ENCODE assay signal across 13 cellular contexts in genomic region chr7:13908667-13909382, GRCh38.
DNase-seq lines count a peak whose midpoint lies in the region; ATAC-seq, FAIRE-seq and TF ChIP-seq lines count a peak whose summit lies in the region.
"Had no signal": no experiment of that assay in that cellular context is flagged by ENCODE, and none has a peak within 500 bp of the region (broad histone marks: within the 10 kb centered on the region; RNA-seq: fewer than 3 reads in every experiment).

No MANE protein-coding gene starts in this region.

- no peaks in the 10 kb centered on the region for H3K36me3 Mint-ChIP-seq in activated naive CD8-positive, alpha-beta T cell treated with anti-CD3 and anti-CD28 coated beads for 36 hours
- no peaks in the 10 kb centered on the region for H3K36me3 Mint-ChIP-seq in activated naive CD8-positive, alpha-beta T cell treated with anti-CD3 and anti-CD28 coated beads, Interleukin-2, amount 50 U/mL, for 24 hours (ENCODE audit: low read depth)
- H3K36me3 Mint-ChIP-seq in astrocyte (ENCODE audit: low read depth, unreplicated experiment) (no peaks in the 10 kb centered on the region), type B pancreatic cell (peaks cover 16% of the 10 kb centered on the region)

- no peaks in the 10 kb centered on the region for H3K79me2 ChIP-seq in astrocyte (ENCODE audit: insufficient read depth, low read length)

- FAIRE-seq in astrocyte (lab: Jason Lieb, UNC) (peak; percentile 56), urothelium cell line (lab: Jason Lieb, UNC) (no peak)

- H3K27ac Mint-ChIP-seq in activated naive CD8-positive, alpha-beta T cell treated with anti-CD3 and anti-CD28 coated beads for 36 hours = no peak overlapping the region
- H3K27ac Mint-ChIP-seq in activated naive CD8-positive, alpha-beta T cell treated with anti-CD3 and anti-CD28 coated beads, Interleukin-2, amount 50 U/mL, for 24 hours = no peak overlapping the region
- no peak overlapping the region for H3K27ac Mint-ChIP-seq in astrocyte (ENCODE audit: unreplicated experiment)
- peak overlapping the region; percentile 6 for H3K27ac Mint-ChIP-seq in type B pancreatic cell
- H3K27ac Mint-ChIP-seq: activated T-cell treated with anti-CD3 and anti-CD28 coated beads, Interleukin-2, amount 50 U/mL, for 24 hours had no signal

- H3K9me3 Mint-ChIP-seq in activated naive CD8-positive, alpha-beta T cell treated with anti-CD3 and anti-CD28 coated beads for 36 hours = no peaks in the 10 kb centered on the region
- no peaks in the 10 kb centered on the region for H3K9me3 Mint-ChIP-seq in activated naive CD8-positive, alpha-beta T cell treated with anti-CD3 and anti-CD28 coated beads, Interleukin-2, amount 50 U/mL, for 24 hours
- H3K9me3 Mint-ChIP-seq in astrocyte (ENCODE audit: unreplicated experiment) (peaks cover 2% of the 10 kb centered on the region), type B pancreatic cell (no peaks in the 10 kb centered on the region)
- H3K9me3 Mint-ChIP-seq: activated T-cell treated with anti-CD3 and anti-CD28 coated beads, Interleukin-2, amount 50 U/mL, for 24 hours had no signal

- no peak for ATAC-seq in activated naive CD8-positive, alpha-beta T cell treated with anti-CD3 and anti-CD28 coated beads, Interleukin-2, amount 50 U/mL, for 24 hours
- ATAC-seq in psoas muscle (no peak), GM18517 (IDR thresholded peaks at IDR 0.05; ENCODE audit: unreplicated experiment) (no peak)

- no peak overlapping the region for H3K4me2 ChIP-seq in astrocyte (ENCODE audit: low read length)

- no peaks in the 10 kb centered on the region for H4K20me1 ChIP-seq in astrocyte (ENCODE audit: insufficient read depth, low read length)

- H3K9ac ChIP-seq in astrocyte (ENCODE audit: low read length) = no peak overlapping the region

- H3K27ac ChIP-seq in astrocyte (ENCODE audit: low read depth, low read length) (no peak overlapping the region), psoas muscle (no peak overlapping the region)
- H3K27ac ChIP-seq: prostate gland had no signal

- peak; percentile 1 for DNase-seq in activated naive CD8-positive, alpha-beta T cell treated with anti-CD3 and anti-CD28 coated beads for 36 hours
- DNase-seq in activated naive CD8-positive, alpha-beta T cell treated with anti-CD3 and anti-CD28 coated beads, Interleukin-2, amount 50 U/mL, for 24 hours = no peak
- DNase-seq in NCI-H345 (lab: John Stamatoyannopoulos, UW) (peak; percentile 69), astrocyte (ENCODE audit: low read depth) (peak; percentile 10), type B pancreatic cell (ENCODE audit: extremely low spot score, unreplicated experiment) (no peak), psoas muscle (no peak), urothelium cell line (ENCODE audit: low spot score) (no peak)
- DNase-seq: activated T-cell treated with anti-CD3 and anti-CD28 coated beads, Interleukin-2, amount 50 U/mL, for 24 hours; BE2C; left colon; NCI-H1694 had no signal

- H3K9me3 ChIP-seq in astrocyte (ENCODE audit: insufficient read depth, low read depth, low read length) = no peaks in the 10 kb centered on the region
- no peaks in the 10 kb centered on the region for H3K9me3 ChIP-seq in psoas muscle
- H3K9me3 ChIP-seq: BE2C, prostate gland had no signal

- H3K4me3 ChIP-seq in astrocyte (ENCODE audit: insufficient read depth, low read depth, low read length) (no peak overlapping the region), psoas muscle (no peak overlapping the region)
- H3K4me3 ChIP-seq: prostate gland had no signal

- H3K4me1 ChIP-seq in astrocyte (ENCODE audit: insufficient read depth, low read length) (no peaks in the 10 kb centered on the region), psoas muscle (no peaks in the 10 kb centered on the region)
- H3K4me1 ChIP-seq: prostate gland had no signal

- H3K36me3 ChIP-seq in astrocyte (ENCODE audit: insufficient read depth, low read length) = no peaks in the 10 kb centered on the region
- H3K36me3 ChIP-seq in psoas muscle (ENCODE audit: insufficient read depth in 1 of 2, low read depth in 1 of 2) = no peaks in the 10 kb centered on the region
- H3K36me3 ChIP-seq: prostate gland had no signal

- H3K4me3 Mint-ChIP-seq in activated naive CD8-positive, alpha-beta T cell treated with anti-CD3 and anti-CD28 coated beads for 36 hours = no peak overlapping the region
- H3K4me3 Mint-ChIP-seq in activated naive CD8-positive, alpha-beta T cell treated with anti-CD3 and anti-CD28 coated beads, Interleukin-2, amount 50 U/mL, for 24 hours = no peak overlapping the region
- H3K4me3 Mint-ChIP-seq in astrocyte (ENCODE audit: unreplicated experiment) (no peak overlapping the region), type B pancreatic cell (no peak overlapping the region)
- H3K4me3 Mint-ChIP-seq: activated T-cell treated with anti-CD3 and anti-CD28 coated beads, Interleukin-2, amount 50 U/mL, for 24 hours had no signal

- WGBS in psoas muscle, 3 donors = 57 to 64% (median 59%) methylated on average over 8 of the region's 8 CpGs

- H3K27me3 ChIP-seq in astrocyte (ENCODE audit: insufficient read depth, low read length) = no peaks in the 10 kb centered on the region
- H3K27me3 ChIP-seq in psoas muscle (ENCODE audit: insufficient read depth in 3 of 3, low read length in 2 of 3) = no peaks in the 10 kb centered on the region
- H3K27me3 ChIP-seq: BE2C had no signal

- no peak overlapping the region for H2AFZ ChIP-seq in astrocyte (ENCODE audit: low read depth, low read length)

- intact Hi-C loops in psoas muscle (cut with DNase I) = no loop called here

- no peak for TF ChIP-seq CTCF in astrocyte (IDR thresholded peaks at IDR 0.05; ENCODE audit: insufficient read depth, low read depth, low read length)
- TF ChIP-seq CTCF in type B pancreatic cell (conservative IDR thresholded peaks at IDR 0.05) = no peak
- no peak for TF ChIP-seq CTCF in psoas muscle (IDR thresholded peaks at IDR 0.05)

- H3K4me1 Mint-ChIP-seq in activated naive CD8-positive, alpha-beta T cell treated with anti-CD3 and anti-CD28 coated beads for 36 hours = peaks cover 22% of the 10 kb centered on the region
- H3K4me1 Mint-ChIP-seq in activated naive CD8-positive, alpha-beta T cell treated with anti-CD3 and anti-CD28 coated beads, Interleukin-2, amount 50 U/mL, for 24 hours = peaks cover 32% of the 10 kb centered on the region
- H3K4me1 Mint-ChIP-seq in astrocyte (ENCODE audit: low read depth, unreplicated experiment) = peaks cover 12% of the 10 kb centered on the region
- H3K4me1 Mint-ChIP-seq in type B pancreatic cell (ENCODE audit: unreplicated experiment) = peaks cover 23% of the 10 kb centered on the region

- no peaks in the 10 kb centered on the region for H3K27me3 Mint-ChIP-seq in activated naive CD8-positive, alpha-beta T cell treated with anti-CD3 and anti-CD28 coated beads for 36 hours
- H3K27me3 Mint-ChIP-seq in activated naive CD8-positive, alpha-beta T cell treated with anti-CD3 and anti-CD28 coated beads, Interleukin-2, amount 50 U/mL, for 24 hours = no peaks in the 10 kb centered on the region
- H3K27me3 Mint-ChIP-seq in astrocyte (ENCODE audit: low read depth, unreplicated experiment) (no peaks in the 10 kb centered on the region), type B pancreatic cell (no peaks in the 10 kb centered on the region)
- H3K27me3 Mint-ChIP-seq: activated T-cell treated with anti-CD3 and anti-CD28 coated beads, Interleukin-2, amount 50 U/mL, for 24 hours had no signal

Comparison
In these comparisons a context has a peak if more than half of its experiments do, and no peak if none do; other contexts are left out.
1. DNase-seq: peak in activated naive CD8-positive, alpha-beta T cell treated with anti-CD3 and anti-CD28 coated beads for 36 hours (single experiment), NCI-H345 (single experiment) and astrocyte (single experiment); none in activated naive CD8-positive, alpha-beta T cell treated with anti-CD3 and anti-CD28 coated beads, Interleukin-2, amount 50 U/mL, for 24 hours (single experiment), type B pancreatic cell (single experiment), psoas muscle (0 of 2) and urothelium cell line (single experiment).